ENCODE assay signal across 1 cellular context in genomic region chr13:77387607-77388200, GRCh38.
TF ChIP-seq lines count a peak whose summit lies in the region.

No MANE protein-coding gene starts in this region.

TF ChIP-seq in IMR-90, 13 proteins besides CTCF, POLR2A, EP300 and RAD21 (continued from another document):
- TF ChIP-seq MXI1 (IDR thresholded peaks at IDR 0.05; ENCODE audit: borderline replicate concordance, low read depth, low read length) (no peak), NFE2L2 (IDR thresholded peaks at IDR 0.05; ENCODE audit: low read depth, low read length) (no peak), SMC3 (IDR thresholded peaks at IDR 0.05; ENCODE audit: low read depth, low read length) (no peak), RFX5 (IDR thresholded peaks at IDR 0.05; ENCODE audit: low read depth, low read length) (no peak)
TF ChIP-seq in IMR-90: peak in this region for 0.
